ENCODE assay signal across 8 cellular contexts in the genomic region with DNA sequence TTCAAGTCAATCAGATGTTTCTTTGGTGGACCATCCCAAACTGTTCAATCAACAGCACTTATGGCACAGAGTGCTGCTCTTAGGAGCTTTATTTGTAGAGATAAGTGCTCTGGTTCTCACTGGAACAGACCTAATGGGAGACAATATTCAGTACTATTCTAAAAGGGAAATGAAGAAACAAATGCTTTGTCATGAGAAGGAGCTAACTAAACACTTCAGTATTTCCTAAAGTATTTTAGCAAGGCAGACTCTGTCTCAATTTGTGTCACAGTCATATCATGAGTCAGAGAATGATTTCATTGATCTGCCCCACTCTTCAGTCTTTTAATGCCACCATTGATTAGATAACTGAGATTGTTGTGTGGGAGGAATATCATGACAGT.
A peak's percentile ranks its signal among the peaks of the same experiment; 100 is the strongest.
DNase-seq lines count a peak whose midpoint lies in the region; ATAC-seq and TF ChIP-seq lines count a peak whose summit lies in the region.

No MANE protein-coding gene starts in this region.

- H3K4me1 ChIP-seq in thyroid gland (no peaks in the 10 kb centered on the region), right cardiac atrium (ENCODE audit: control insufficient read depth, insufficient read depth, low read length) (no peaks in the 10 kb centered on the region)

- peak overlapping the region; percentile 47 for H3K27ac Mint-ChIP-seq in chondrocyte (ENCODE audit: unreplicated experiment)

- no peaks in the 10 kb centered on the region for H3K36me3 Mint-ChIP-seq in chondrocyte (ENCODE audit: low read depth)

- no peaks in the 10 kb centered on the region for H3K9me3 Mint-ChIP-seq in chondrocyte (ENCODE audit: low read depth)

- H3K4me3 Mint-ChIP-seq in chondrocyte (ENCODE audit: unreplicated experiment) = no peak overlapping the region

- H3K27ac ChIP-seq in thyroid gland (no peak overlapping the region), right cardiac atrium (ENCODE audit: low read length) (no peak overlapping the region)

- H3K4me1 Mint-ChIP-seq in chondrocyte (ENCODE audit: low read depth) = peaks cover 12% of the 10 kb centered on the region

- intact Hi-C loops in thyroid gland (cut with DNase I) = no loop called here
- intact Hi-C loops in right cardiac atrium (cut with DNase I) = no loop called here

- H3K4me3 ChIP-seq in thyroid gland (replicated peaks in 1 of 3) = no peak overlapping the region
- H3K4me3 ChIP-seq in right cardiac atrium (ENCODE audit: low read length) = no peak overlapping the region

- ATAC-seq in HG03520 (IDR thresholded peaks at IDR 0.05; ENCODE audit: unreplicated experiment) (peak; percentile 39), right cardiac atrium (no peak)

- no peak for TF ChIP-seq CTCF in GM20000 (IDR thresholded peaks at IDR 0.05; ENCODE audit: extremely low read depth, missing control alignments)
- TF ChIP-seq CTCF in chondrocyte (IDR thresholded peaks at IDR 0.05) = no peak
- no peak for TF ChIP-seq CTCF in thyroid gland (IDR thresholded peaks at IDR 0.05)

- no peak for TF ChIP-seq POLR2A in thyroid gland (IDR thresholded peaks at IDR 0.05)

- no peaks in the 10 kb centered on the region for H3K27me3 Mint-ChIP-seq in chondrocyte (ENCODE audit: low read depth)

- no peaks in the 10 kb centered on the region for H3K9me3 ChIP-seq in thyroid gland
- no peaks in the 10 kb centered on the region for H3K9me3 ChIP-seq in right cardiac atrium (ENCODE audit: control insufficient read depth, low read length)

- H3K27me3 ChIP-seq in thyroid gland (no peaks in the 10 kb centered on the region), right cardiac atrium (ENCODE audit: control insufficient read depth, insufficient read depth) (no peaks in the 10 kb centered on the region)

- no peaks in the 10 kb centered on the region for H3K36me3 ChIP-seq in thyroid gland

- DNase-seq in DMS79 (lab: John Stamatoyannopoulos, UW) (peak; percentile 14), GM20000 (ENCODE audit: low spot score) (peak; percentile 52), chondrocyte (ENCODE audit: low spot score) (no peak), NCI-H748 (lab: John Stamatoyannopoulos, UW; ENCODE audit: unreplicated experiment) (no peak), NCI-H2107 (lab: John Stamatoyannopoulos, UW) (no peak), thyroid gland (no peak), right cardiac atrium (no peak)

Comparison
In these comparisons a context has a peak if more than half of its experiments do, and no peak if none do; other contexts are left out.
1. DNase-seq: peak in DMS79 (single experiment) and GM20000 (single experiment); none in chondrocyte (single experiment), NCI-H748 (single experiment), NCI-H2107 (single experiment), thyroid gland (0 of 2) and right cardiac atrium (0 of 3).